In genomic region chr20:47854687-47855212, GRCh38 we compare ENCODE assay signal across 1 cellular context.
TF ChIP-seq lines count a peak whose summit lies in the region.

No MANE protein-coding gene starts in this region.

TF ChIP-seq in H1, 55 proteins besides CTCF, POLR2A, EP300 and RAD21 (continued from another document):
- TF ChIP-seq ATF3 (IDR thresholded peaks at IDR 0.05; ENCODE audit: insufficient read depth, low read depth, low read length) (no peak), CBX5 (IDR thresholded peaks at IDR 0.05; ENCODE audit: low read depth, low read length) (0 out of 2 replicates have a peak, but pooled peaks have one; percentile 79), CREB1 (IDR thresholded peaks at IDR 0.05) (peak; percentile 17; the same call in 1 of the 2 replicates), YY1 (IDR thresholded peaks at IDR 0.05; ENCODE audit: low read depth, low read length) (peak; percentile 48; the same call in 1 of the 2 replicates)
